In genomic region chr2:167678158-167678557, GRCh38 we compare ENCODE assay signal across 8 cellular contexts.
"Had no signal": no experiment of that assay in that cellular context is flagged by ENCODE, and none has a peak within 500 bp of the region (broad histone marks: within the 10 kb centered on the region; RNA-seq: fewer than 3 reads in every experiment).

No MANE protein-coding gene starts in this region.

- H2AFZ ChIP-seq: GM23338 had no signal

- DNase-seq: H7, HFFc6, KG1 had no signal

- H3K4me3 ChIP-seq: GM23338, HAP-1 had no signal

- H3K4me1 ChIP-seq: HAP-1 had no signal

- H3K4me2 ChIP-seq: GM23338 had no signal

- FAIRE-seq: HTR-8/SVneo had no signal

- H3K4me3 Mint-ChIP-seq: GM23338, HFFc6, IgD-negative memory B cell had no signal

- H3K27ac Mint-ChIP-seq: GM23338, HFFc6, IgD-negative memory B cell had no signal

- H3K4me1 Mint-ChIP-seq: IgD-negative memory B cell had no signal

- H3K9me3 Mint-ChIP-seq: GM23338, IgD-negative memory B cell had no signal

- H3K36me3 Mint-ChIP-seq: IgD-negative memory B cell had no signal

- H3K36me3 ChIP-seq: HAP-1 had no signal

- H3K27me3 Mint-ChIP-seq: IgD-negative memory B cell had no signal

- ATAC-seq: GM23338, HCT116 had no signal

- H3K9me3 ChIP-seq: HAP-1 had no signal
